Comparison of ENCODE assay signal across 19 cellular contexts in the genomic region with DNA sequence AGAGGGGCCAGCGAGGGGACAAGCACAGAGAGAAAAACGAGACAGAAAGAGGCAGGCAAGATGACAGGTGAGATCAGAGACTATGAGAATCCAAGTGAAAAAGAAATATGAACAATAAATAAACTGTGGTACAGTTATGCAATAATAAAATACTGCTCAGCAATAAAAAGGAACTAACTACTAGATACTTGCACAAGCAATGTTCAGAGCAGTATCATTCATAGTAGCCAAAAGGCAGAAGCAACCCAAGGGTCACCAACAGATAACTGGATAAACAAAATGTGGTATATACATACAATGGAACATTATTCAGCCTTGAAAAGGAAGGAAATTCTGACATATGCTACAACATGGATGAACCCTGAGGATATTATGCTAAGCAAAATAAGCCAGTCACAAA.
"Had no signal": no experiment of that assay in that cellular context is flagged by ENCODE, and none has a peak within 500 bp of the region (broad histone marks: within the 10 kb centered on the region; RNA-seq: fewer than 3 reads in every experiment).

No MANE protein-coding gene starts in this region.

- H3K4me1 ChIP-seq: thyroid gland had no signal

- H3K27me3 Mint-ChIP-seq: activated CD4-positive, alpha-beta T cell treated with anti-CD3 and anti-CD28 coated beads, Interleukin-2, amount 10 ng/mL, durations not matched to agents 7 days and 5 days; activated naive CD8-positive, alpha-beta T cell had no signal

- H3K4me3 Mint-ChIP-seq: activated CD4-positive, alpha-beta T cell treated with anti-CD3 and anti-CD28 coated beads, Interleukin-2, amount 10 ng/mL, durations not matched to agents 7 days and 5 days; activated naive CD8-positive, alpha-beta T cell; natural killer cell had no signal

- H3K27ac ChIP-seq: gastroesophageal sphincter, heart left ventricle, ovary, thyroid gland had no signal

- H3K9me3 ChIP-seq: gastroesophageal sphincter, heart left ventricle, ovary, thyroid gland had no signal

- H3K9me3 Mint-ChIP-seq: activated CD4-positive, alpha-beta T cell treated with anti-CD3 and anti-CD28 coated beads, Interleukin-2, amount 10 ng/mL, durations not matched to agents 7 days and 5 days; natural killer cell had no signal

- H3K4me3 ChIP-seq: gastroesophageal sphincter, heart left ventricle, lung, ovary, thyroid gland had no signal

- H3K36me3 Mint-ChIP-seq: natural killer cell had no signal

- FAIRE-seq: kidney had no signal

- H3K36me3 ChIP-seq: gastroesophageal sphincter, ovary, thyroid gland had no signal

- ATAC-seq: activated CD4-positive, CD25-positive, alpha-beta regulatory T cell treated with anti-CD3 and anti-CD28 coated beads, Interleukin-2, amount 50 U/mL, for 24 hours; esophagus mucosa; gastroesophageal sphincter; heart left ventricle; natural killer cell; sciatic nerve had no signal

- DNase-seq: activated CD4-positive, alpha-beta T cell treated with anti-CD3 and anti-CD28 coated beads, Interleukin-2, amount 10 ng/mL, durations not matched to agents 7 days and 5 days; activated CD8-positive, alpha-beta memory T cell treated with anti-CD3 and anti-CD28 coated beads for 24 hours; activated CD8-positive, alpha-beta memory T cell treated with anti-CD3 and anti-CD28 coated beads, Interleukin-2, amount 50 U/mL, for 48 hours; amniotic stem cell; effector CD4-positive, alpha-beta T cell; heart left ventricle; kidney; natural killer cell; ovary; stimulated activated CD4-positive, alpha-beta T cell treated with anti-CD3 and anti-CD28 coated beads, Interleukin-4, amount 100 ng/mL, for 24 hours; stimulated activated naive CD4-positive, alpha-beta T cell; T-helper 9 cell; thyroid gland had no signal

- H3K27me3 ChIP-seq: gastroesophageal sphincter, heart left ventricle, ovary, thyroid gland had no signal

- H3K27ac Mint-ChIP-seq: activated CD4-positive, alpha-beta T cell treated with anti-CD3 and anti-CD28 coated beads, Interleukin-2, amount 10 ng/mL, durations not matched to agents 7 days and 5 days; natural killer cell had no signal
